In genomic region chr20:57991211-57991841, GRCh38 we compare ENCODE assay signal across 11 cellular contexts.
DNase-seq lines count a peak whose midpoint lies in the region; ATAC-seq and TF ChIP-seq lines count a peak whose summit lies in the region.
"Had no signal": no experiment of that assay in that cellular context is flagged by ENCODE, and none has a peak within 500 bp of the region (broad histone marks: within the 10 kb centered on the region; RNA-seq: fewer than 3 reads in every experiment).

No MANE protein-coding gene starts in this region.

- H2AFZ ChIP-seq in PC-3 (ENCODE audit: low read length) (peak overlapping the region; percentile 47), smooth muscle cell (ENCODE audit: low read depth) (no peak overlapping the region)

- H3K9me2 ChIP-seq in PC-3 (replicated peaks; ENCODE audit: low read length): no peaks in the 10 kb centered on the region

- H3K9me3 ChIP-seq in PC-3 (ENCODE audit: low read length): no peaks in the 10 kb centered on the region
- H3K9me3 ChIP-seq in esophagus squamous epithelium: no peaks in the 10 kb centered on the region
- no peaks in the 10 kb centered on the region for H3K9me3 ChIP-seq in smooth muscle cell (replicated peaks; ENCODE audit: low read depth)

- TF ChIP-seq CTCF in PC-3 (conservative IDR thresholded peaks at IDR 0.05; ENCODE audit: low read depth, low read length) (no peak), esophagus squamous epithelium (IDR thresholded peaks at IDR 0.05) (no peak), smooth muscle cell (IDR thresholded peaks at IDR 0.05; ENCODE audit: borderline replicate concordance, insufficient read depth, poor library complexity, severe bottlenecking) (no peak)

- whole genome bisulfite sequencing in esophagus squamous epithelium, 2 donors: 32 to 58% methylated on average over 8 to 12 of the region's 13 CpGs
- WGBS in smooth muscle cell (ENCODE audit: low lambda C conversion rate): 40% methylated on average over 13 of the region's 13 CpGs

- peak; percentile 31 for DNase-seq in SIG-M5 treated with dmso at 0.1 percent for 504 hours (lab: John Stamatoyannopoulos, UW; ENCODE audit: unreplicated experiment)
- no peak for DNase-seq in SIG-M5 (lab: John Stamatoyannopoulos, UW)
- DNase-seq in PC-3: peak; percentile 97
- no peak for DNase-seq in esophagus squamous epithelium (lab: John Stamatoyannopoulos, UW)
- DNase-seq in smooth muscle cell (lab: John Stamatoyannopoulos, UW; ENCODE audit: unreplicated experiment): no peak
- no peak for DNase-seq in NCI-H2081 (lab: John Stamatoyannopoulos, UW)
- no peak for DNase-seq in SKM-1 (lab: John Stamatoyannopoulos, UW; ENCODE audit: unreplicated experiment)
- DNase-seq in NCI-H524 treated with DMSO at 0.1 percent for 48 hours (lab: John Stamatoyannopoulos, UW): no peak
- DNase-seq: cortex of kidney; H9; stimulated activated CD4-positive, alpha-beta T cell treated with anti-CD3 and anti-CD28 coated beads, Interleukin-2, amount 100 ng/mL, for 24 hours had no signal

- no peaks in the 10 kb centered on the region for H3K36me3 ChIP-seq in PC-3 (ENCODE audit: low read depth, low read length)
- H3K36me3 ChIP-seq in esophagus squamous epithelium: no peaks in the 10 kb centered on the region
- H3K36me3 ChIP-seq in smooth muscle cell (ENCODE audit: low read depth): no peaks in the 10 kb centered on the region

- CTCF ChIA-PET in PC-3 (lab: Charles Lee): interaction anchor here (1.0 kb wide), 1 partner anchor 89 kb away, joined by 4 read pairs; no protein-coding TSS in a partner anchor

- BruUV-seq in PC-3 (replicated peaks; lab: Mats Ljungman, UMichigan): no TSS peak

- POLR2A ChIA-PET in PC-3 (lab: Charles Lee; ENCODE audit: unreplicated experiment): interaction anchor here (0.6 kb wide), 1 partner anchor 104 kb away, joined by 6 read pairs; no protein-coding TSS in a partner anchor

- peak overlapping the region; percentile 95 for H3K27ac ChIP-seq in PC-3 (ENCODE audit: low read length)
- H3K27ac ChIP-seq in esophagus squamous epithelium: peak overlapping the region; percentile 39 to 71 (median 52)
- peak overlapping the region; percentile 62 for H3K27ac ChIP-seq in smooth muscle cell (ENCODE audit: low read depth)

- H3K27me3 ChIP-seq in PC-3 (ENCODE audit: low read length): no peaks in the 10 kb centered on the region
- H3K27me3 ChIP-seq in esophagus squamous epithelium: peaks cover 0 to 65% (median 0%) of the 10 kb centered on the region in 4 donors
- H3K27me3 ChIP-seq in smooth muscle cell (ENCODE audit: low read depth): no peaks in the 10 kb centered on the region

- no peaks in the 10 kb centered on the region for H3K79me2 ChIP-seq in PC-3 (ENCODE audit: low read length)
- no peaks in the 10 kb centered on the region for H3K79me2 ChIP-seq in smooth muscle cell (ENCODE audit: low read depth)

- peak overlapping the region; percentile 57 for H3K4me2 ChIP-seq in PC-3 (ENCODE audit: low read length)
- peak overlapping the region; percentile 48 for H3K4me2 ChIP-seq in smooth muscle cell

- intact Hi-C loops in PC-3 (cut with micrococcal nuclease): loop anchor here (2.0 to 10.0 kb wide), 5 partner anchors 25 to 377 kb away; no protein-coding TSS in a partner anchor
- intact Hi-C loops in esophagus squamous epithelium (cut with DNase I): no loop called here

- H3K4me3 ChIP-seq in PC-3 (ENCODE audit: low read length) (no peak overlapping the region), esophagus squamous epithelium (no peak overlapping the region), smooth muscle cell (no peak overlapping the region)

- H3K9ac ChIP-seq in PC-3 (ENCODE audit: low read length): peak overlapping the region; percentile 69
- peak overlapping the region; percentile 26 for H3K9ac ChIP-seq in smooth muscle cell (ENCODE audit: low read depth)

- H3F3A ChIP-seq in PC-3 (ENCODE audit: low read length, unreplicated experiment) (peaks cover 6% of the 10 kb centered on the region), smooth muscle cell (ENCODE audit: low read depth) (peaks cover 3% of the 10 kb centered on the region)

- no peak for TF ChIP-seq POLR2A in esophagus squamous epithelium (IDR thresholded peaks at IDR 0.05)

- H4K20me1 ChIP-seq in PC-3 (ENCODE audit: low read length): no peaks in the 10 kb centered on the region
- no peaks in the 10 kb centered on the region for H4K20me1 ChIP-seq in smooth muscle cell (ENCODE audit: low read depth)

- ATAC-seq in PC-3: peak; percentile 84

- peaks cover 65% of the 10 kb centered on the region for H3K4me1 ChIP-seq in PC-3 (ENCODE audit: insufficient read depth, low read length)
- peaks cover 7 to 31% (median 17%) of the 10 kb centered on the region in 3 donors for H3K4me1 ChIP-seq in esophagus squamous epithelium
- H3K4me1 ChIP-seq in smooth muscle cell (ENCODE audit: low read depth): no peaks in the 10 kb centered on the region

Comparison
In these comparisons a context has a peak if more than half of its experiments do, and no peak if none do; other contexts are left out.
1. DNase-seq: peak in SIG-M5 treated with dmso at 0.1 percent for 504 hours (single experiment) and PC-3 (single experiment); none in SIG-M5 (single experiment), esophagus squamous epithelium (single experiment), smooth muscle cell (single experiment), NCI-H2081 (0 of 2), SKM-1 (single experiment) and NCI-H524 treated with DMSO at 0.1 percent for 48 hours (single experiment).
2. Peak in every context shown above with its lines, with median percentiles within 50 percentile points of each other: H3K27ac ChIP-seq.